In the genomic region with DNA sequence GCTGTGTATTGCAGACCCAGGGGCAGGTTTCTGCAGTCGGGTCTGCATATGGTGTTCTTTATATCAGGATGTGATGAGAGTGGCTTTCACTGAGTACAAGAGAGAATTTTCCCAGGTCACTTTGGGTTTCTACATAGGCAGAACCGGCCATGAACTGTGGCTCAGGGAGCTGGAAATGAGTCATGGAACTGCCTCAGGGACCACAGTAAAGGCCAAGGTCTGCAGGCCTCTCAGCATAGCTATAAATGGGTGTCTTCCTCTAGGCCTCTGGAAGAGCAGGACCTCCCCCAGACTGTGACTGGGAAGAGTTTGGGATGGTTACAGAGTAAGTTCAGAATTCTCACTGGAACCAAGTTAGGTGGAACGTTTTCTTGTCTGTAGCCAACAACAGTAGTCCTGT, we compare ENCODE assay signal across 22 cellular contexts.
"Had no signal": no experiment of that assay in that cellular context is flagged by ENCODE, and none has a peak within 500 bp of the region (broad histone marks: within the 10 kb centered on the region; RNA-seq: fewer than 3 reads in every experiment).

No MANE protein-coding gene starts in this region.

- DNase-seq: cortex of kidney; effector memory CD8-positive, alpha-beta T cell; gastrocnemius medialis; head of caudate nucleus; left cardiac atrium; left lung; mesenchymal stem cell; midbrain; naive thymus-derived CD4-positive, alpha-beta T cell; sigmoid colon; stimulated activated CD4-positive, alpha-beta T cell treated with anti-CD3 and anti-CD28 coated beads, Interleukin-4, amount 100 ng/mL, for 4 hours; stimulated activated naive CD8-positive, alpha-beta T cell treated with anti-CD3 and anti-CD28 coated beads, Interleukin-15, Interleukin-2, amounts not matched to agents 100 U/mL and 50 U/mL, for 24 hours; substantia nigra; testis; tibial artery; upper lobe of left lung had no signal

- H3K27ac ChIP-seq: gastrocnemius medialis, hepatocyte, left lung, neural progenitor cell, parathyroid adenoma, prostate gland, right atrium auricular region, sigmoid colon, testis, tibial artery, upper lobe of left lung had no signal

- H3K27me3 ChIP-seq: gastrocnemius medialis, hepatocyte, left lung, neural progenitor cell, right atrium auricular region, sigmoid colon, testis, tibial artery, upper lobe of left lung had no signal

- H3K36me3 ChIP-seq: gastrocnemius medialis, left lung, prostate gland, right atrium auricular region, sigmoid colon, upper lobe of left lung had no signal

- H3K4me1 ChIP-seq: gastrocnemius medialis, left lung, neural progenitor cell, parathyroid adenoma, prostate gland, right atrium auricular region, sigmoid colon, testis, tibial artery, upper lobe of left lung had no signal

- H3K4me2 ChIP-seq: hepatocyte, neural progenitor cell had no signal

- H3K4me3 ChIP-seq: gastrocnemius medialis, hepatocyte, left lung, neural progenitor cell, prostate gland, right atrium auricular region, sigmoid colon, testis, tibial artery, upper lobe of left lung had no signal

- ATAC-seq: effector memory CD8-positive, alpha-beta T cell; gastrocnemius medialis; left cardiac atrium; left lung; naive thymus-derived CD4-positive, alpha-beta T cell; stimulated activated memory B cell treated with anti-CD40 and anti-IgM and Interleukin-4, amounts not matched to agents 10 μg/mL and 1 μg/mL and 100 μg/mL, for 72 hours; stimulated activated naive CD8-positive, alpha-beta T cell treated with anti-CD3 and anti-CD28 coated beads, Interleukin-15, Interleukin-2, amounts not matched to agents 100 U/mL and 50 U/mL, for 24 hours had no signal

- H3K9ac ChIP-seq: neural progenitor cell, parathyroid adenoma had no signal

- H3K79me2 ChIP-seq: hepatocyte, parathyroid adenoma had no signal
